23 cellular contexts compared by ENCODE assay signal in genomic region chr5:76766746-76767145, GRCh38. TPM values are rescaled to one million over a fixed set of nuclear protein-coding genes. Genes with fewer than 3 reads are reported as not detected.
DNase-seq lines count a peak whose midpoint lies in the region; ATAC-seq, FAIRE-seq and TF ChIP-seq lines count a peak whose summit lies in the region.
"Had no signal": no experiment of that assay in that cellular context is flagged by ENCODE, and none has a peak within 500 bp of the region (broad histone marks: within the 10 kb centered on the region; RNA-seq: fewer than 3 reads in every experiment).

No MANE protein-coding gene starts in this region.

- peak overlapping the region; percentile 6; the same call in 1 of the 2 replicates for H2BK120ac ChIP-seq in IMR-90 (ENCODE audit: low read depth, low read length)

- intact Hi-C loops in Calu3 (cut with micrococcal nuclease; ENCODE audit: unreplicated experiment), result no loop called here
- intact Hi-C loops in IMR-90 (cut with micrococcal nuclease), result no loop called here
- intact Hi-C loops in mammary epithelial cell (cut with micrococcal nuclease), result no loop called here

- no CpG with 5 or more reads among the region's 2 CpGs for WGBS in IMR-90 (ENCODE audit: extremely low coverage in 2 of 2, insufficient read length in 1 of 2), 2 experiments
- WGBS in mammary epithelial cell (ENCODE audit: low coverage, missing lambda C conversion rate), result 96% methylated on average over 2 of the region's 2 CpGs

- H3K4me2 ChIP-seq in IMR-90 (ENCODE audit: low read depth, low read length), result peak overlapping the region; percentile 19; the same call in 1 of the 2 replicates
- no peak overlapping the region for H3K4me2 ChIP-seq in mammary epithelial cell (ENCODE audit: insufficient read depth, low read depth, low read length)

- no peak overlapping the region for H3K14ac ChIP-seq in IMR-90 (replicated peaks; ENCODE audit: low read depth, low read length)

- ATAC-seq in IMR-90 (ENCODE audit: low read depth), result no peak
- ATAC-seq: activated CD8-positive, alpha-beta memory T cell treated with anti-CD3 and anti-CD28 coated beads, Interleukin-2, amount 10 ng/mL, durations not matched to agents 7 days and 5 days; activated T-helper 17 cell treated with anti-CD3 and anti-CD28 coated beads, Interleukin-2, amount 50 U/mL, for 72 hours; natural killer cell; sciatic nerve; stimulated activated effector memory CD8-positive, alpha-beta T cell treated with anti-CD3 and anti-CD28 coated beads, Interleukin-12 subunit alpha, Interleukin-12 subunit beta, amount 100 ng/mL, for 72 hours had no signal

- H3K23ac ChIP-seq in IMR-90 (ENCODE audit: low read depth, low read length), result no peak overlapping the region

- H3K4ac ChIP-seq in IMR-90 (ENCODE audit: low read depth, low read length), result peak overlapping the region; percentile 37; the same call in 1 of the 2 replicates

- POLR2A ChIA-PET in IMR-90 (lab: Charles Lee; ENCODE audit: unreplicated experiment), result no interaction called here

- H3K79me2 ChIP-seq in mammary epithelial cell (ENCODE audit: insufficient read depth, low read length), result no peaks in the 10 kb centered on the region

- H4K91ac ChIP-seq in IMR-90 (ENCODE audit: insufficient read depth, low read depth, low read length), result no peak overlapping the region

- no peaks in the 10 kb centered on the region for H3K27me3 Mint-ChIP-seq in Calu3 (ENCODE audit: unreplicated experiment)
- H3K27me3 Mint-ChIP-seq: activated CD8-positive, alpha-beta memory T cell treated with anti-CD3 and anti-CD28 coated beads, Interleukin-2, amount 10 ng/mL, durations not matched to agents 7 days and 5 days; activated T-helper 17 cell treated with anti-CD3 and anti-CD28 coated beads, Interleukin-2, amount 50 U/mL, for 72 hours; CD4-positive, alpha-beta memory T cell had no signal

- no peak overlapping the region for H3K4me3 Mint-ChIP-seq in Calu3 (ENCODE audit: low read depth, unreplicated experiment)
- H3K4me3 Mint-ChIP-seq: activated CD8-positive, alpha-beta memory T cell treated with anti-CD3 and anti-CD28 coated beads, Interleukin-2, amount 10 ng/mL, durations not matched to agents 7 days and 5 days; activated T-helper 17 cell treated with anti-CD3 and anti-CD28 coated beads, Interleukin-2, amount 50 U/mL, for 72 hours; CD4-positive, alpha-beta memory T cell; mesothelial cell of epicardium; natural killer cell; stimulated activated effector memory CD8-positive, alpha-beta T cell treated with anti-CD3 and anti-CD28 coated beads, Interleukin-12 subunit alpha, Interleukin-12 subunit beta, amount 100 ng/mL, for 72 hours had no signal

- FAIRE-seq in GM19239 (lab: Jason Lieb, UNC), result no peak
- FAIRE-seq: GM12892, H1, TTC549 had no signal

- H3K4me1 Mint-ChIP-seq in Calu3 (ENCODE audit: low read depth, unreplicated experiment), result peaks cover 30% of the 10 kb centered on the region

- H4K8ac ChIP-seq in IMR-90 (ENCODE audit: low read depth in 2 of 2, low read length in 2 of 2), result peak overlapping the region; percentile 31 to 44; a peak in 3 of 4 replicates

- H2AK9ac ChIP-seq in IMR-90 (replicated peaks; ENCODE audit: low read depth, low read length, poor library complexity), result no peak overlapping the region

- H3K36me3 ChIP-seq in IMR-90 (ENCODE audit: control insufficient read depth, insufficient read depth, low read length) (no peaks in the 10 kb centered on the region), mammary epithelial cell (ENCODE audit: insufficient read depth, low read length) (no peaks in the 10 kb centered on the region), SJCRH30 (no peaks in the 10 kb centered on the region)
- H3K36me3 ChIP-seq: cardiac muscle cell, ovary had no signal

- H4K20me1 ChIP-seq in IMR-90 (ENCODE audit: insufficient read depth, low read length) (no peaks in the 10 kb centered on the region), mammary epithelial cell (ENCODE audit: insufficient read depth, low read length) (no peaks in the 10 kb centered on the region)

- H2AFZ ChIP-seq in IMR-90 (replicated peaks; ENCODE audit: low read length, poor library complexity) (no peak overlapping the region), mammary epithelial cell (ENCODE audit: low read depth, low read length) (no peak overlapping the region)

- H3K4me3 ChIP-seq in IMR-90 (ENCODE audit: insufficient read depth, low read depth, low read length), result no peak overlapping the region
- no peak overlapping the region for H3K4me3 ChIP-seq in mammary epithelial cell (replicated peaks in 1 of 3; ENCODE audit: insufficient read depth in 1 of 3, low read depth in 2 of 3, low read length in 3 of 3)
- no peak overlapping the region for H3K4me3 ChIP-seq in SJCRH30
- H3K4me3 ChIP-seq: cardiac muscle cell, ovary had no signal

- H2BK15ac ChIP-seq in IMR-90 (ENCODE audit: low read depth, low read length), result peak overlapping the region; percentile 8; the same call in 1 of the 3 replicates

- dilution Hi-C loops in IMR-90 (cut with HindIII; ENCODE audit: low sequenced_read_pairs, unreplicated experiment) (no loop called here), mammary epithelial cell (cut with HindIII; ENCODE audit: low sequenced_read_pairs) (no loop called here)

- BruUV-seq in Calu3 (replicated peaks; lab: Mats Ljungman, UMichigan) (no TSS peak), IMR-90 (replicated peaks; lab: Mats Ljungman, UMichigan) (no TSS peak), mammary epithelial cell (replicated peaks; lab: Mats Ljungman, UMichigan) (no TSS peak)

- H2AK5ac ChIP-seq in IMR-90 (ENCODE audit: low read depth, low read length), result no peak overlapping the region; the same call in 1 of the 2 replicates

- in situ Hi-C loops in IMR-90 (cut with MboI; ENCODE audit: low sequenced_read_pairs), result no loop called here
- in situ Hi-C loops in mammary epithelial cell (cut with MboI; ENCODE audit: low sequenced_read_pairs in 2 of 2), result loop anchor here in 1 of 2 donors (10.0 kb wide), 1 partner anchor 52 kb away; the partner anchor contains the start of gene F2R

- no peak overlapping the region for H3K9ac ChIP-seq in IMR-90 (ENCODE audit: low read depth, low read length)
- H3K9ac ChIP-seq in mammary epithelial cell (ENCODE audit: insufficient read depth, low read length), result no peak overlapping the region

- peak overlapping the region; percentile 75; the same call in 1 of the 2 replicates for H3K18ac ChIP-seq in IMR-90 (ENCODE audit: low read depth, low read length)

- H3K79me1 ChIP-seq in IMR-90 (ENCODE audit: low read depth in 1 of 2, low read length in 2 of 2), result no peaks in the 10 kb centered on the region

- TF ChIP-seq POLR2A in IMR-90 (IDR thresholded peaks at IDR 0.05; ENCODE audit: low read depth, low read length), result no peak

- H3K9me3 ChIP-seq in IMR-90 (ENCODE audit: control insufficient read depth, insufficient read depth, low read length) (peaks cover 2% of the 10 kb centered on the region; the same call in 1 of the 2 replicates), mammary epithelial cell (replicated peaks; ENCODE audit: insufficient read depth, low read length) (peaks cover 14% of the 10 kb centered on the region), SJCRH30 (replicated peaks) (peaks cover 6% of the 10 kb centered on the region)
- H3K9me3 ChIP-seq: ovary had no signal

- H3K27ac Mint-ChIP-seq in Calu3 (ENCODE audit: unreplicated experiment), result peak overlapping the region; percentile 46
- H3K27ac Mint-ChIP-seq: activated CD8-positive, alpha-beta memory T cell treated with anti-CD3 and anti-CD28 coated beads, Interleukin-2, amount 10 ng/mL, durations not matched to agents 7 days and 5 days; activated T-helper 17 cell treated with anti-CD3 and anti-CD28 coated beads, Interleukin-2, amount 50 U/mL, for 72 hours; mesothelial cell of epicardium; natural killer cell; stimulated activated effector memory CD8-positive, alpha-beta T cell treated with anti-CD3 and anti-CD28 coated beads, Interleukin-12 subunit alpha, Interleukin-12 subunit beta, amount 100 ng/mL, for 72 hours had no signal

- peaks cover under 1% of the 10 kb centered on the region for H3K36me3 Mint-ChIP-seq in Calu3 (ENCODE audit: insufficient read depth, unreplicated experiment)
- H3K36me3 Mint-ChIP-seq: stimulated activated effector memory CD8-positive, alpha-beta T cell treated with anti-CD3 and anti-CD28 coated beads, Interleukin-12 subunit alpha, Interleukin-12 subunit beta, amount 100 ng/mL, for 72 hours had no signal

- no peaks in the 10 kb centered on the region for H3K9me1 ChIP-seq in IMR-90 (ENCODE audit: insufficient read depth, low read length)

- H3K9me3 Mint-ChIP-seq in Calu3 (ENCODE audit: low read depth, unreplicated experiment), result peaks cover 3% of the 10 kb centered on the region
- H3K9me3 Mint-ChIP-seq: activated T-helper 17 cell treated with anti-CD3 and anti-CD28 coated beads, Interleukin-2, amount 50 U/mL, for 72 hours had no signal

- no peak for TF ChIP-seq RAD21 in IMR-90 (IDR thresholded peaks at IDR 0.05; ENCODE audit: low read length)

- no peak for TF ChIP-seq CTCF in Calu3 (IDR thresholded peaks at IDR 0.05; ENCODE audit: unreplicated experiment)
- no peak for TF ChIP-seq CTCF in IMR-90 (conservative IDR thresholded peaks at IDR 0.05; ENCODE audit: low read depth, low read length)
- no peak for TF ChIP-seq CTCF in mammary epithelial cell (conservative IDR thresholded peaks at IDR 0.05 in 1 of 2, IDR thresholded peaks at IDR 0.05 in 1 of 2; ENCODE audit: extremely low read depth in 1 of 2, insufficient read depth in 1 of 2, low read depth in 1 of 2, low read length in 2 of 2)

- H3K27me3 ChIP-seq in IMR-90 (ENCODE audit: control insufficient read depth, insufficient read depth, low read length), result no peaks in the 10 kb centered on the region
- no peaks in the 10 kb centered on the region for H3K27me3 ChIP-seq in mammary epithelial cell (ENCODE audit: insufficient read depth, low read length)
- H3K27me3 ChIP-seq in SJCRH30, result no peaks in the 10 kb centered on the region
- H3K27me3 ChIP-seq: cardiac muscle cell, ovary had no signal

- CTCF ChIA-PET in Calu3 (lab: Charles Lee), result interaction anchor here (0.5 to 1.2 kb wide), 5 partner anchors 8 to 693 kb away, joined by 3 to 5 read pairs (median 3); no protein-coding TSS in a partner anchor
- CTCF ChIA-PET in IMR-90 (lab: Yijun Ruan, JAX), result interaction anchor here (0.6 kb wide), 1 partner anchor 126 kb away, joined by 3 read pairs; no protein-coding TSS in a partner anchor
- CTCF ChIA-PET in mammary epithelial cell (lab: Charles Lee; ENCODE audit: low non-redundant PET), result interaction anchor here (0.5 kb wide), 1 partner anchor 69 kb away, joined by 7 read pairs; no protein-coding TSS in a partner anchor

- H3K4me1 ChIP-seq in IMR-90 (ENCODE audit: control insufficient read depth, insufficient read depth, low read length) (peaks cover 7% of the 10 kb centered on the region), mammary epithelial cell (ENCODE audit: insufficient read depth, low read length) (peaks cover 13% of the 10 kb centered on the region), SJCRH30 (no peaks in the 10 kb centered on the region)

- H3K56ac ChIP-seq in IMR-90 (ENCODE audit: extremely low read depth, insufficient read depth, low read length), result no peak overlapping the region

- DNase-seq in Calu3 (no peak), IMR-90 (peak; percentile 73), mammary epithelial cell (peak; percentile 51), foreskin melanocyte (peak; percentile 52), SJCRH30 (no peak), GM19239 (ENCODE audit: insufficient read length, low spot score) (no peak)
- DNase-seq in stimulated activated CD4-positive, alpha-beta T cell treated with anti-CD3 and anti-CD28 coated beads, Interleukin-1b, Interleukin-23, amount 100 ng/mL, for 48 hours, result no peak
- DNase-seq: activated CD8-positive, alpha-beta memory T cell treated with anti-CD3 and anti-CD28 coated beads, Interleukin-2, amount 10 ng/mL, durations not matched to agents 7 days and 5 days; CD4-positive, alpha-beta memory T cell; DMS53; natural killer cell; NCI-H1092 treated with DMSO at 0.1 percent for 48 hours; NCI-H2107; NCI-H524; ovary had no signal

- H3K27ac ChIP-seq in IMR-90 (ENCODE audit: insufficient read depth, low read length) (no peak overlapping the region), mammary epithelial cell (ENCODE audit: insufficient read depth, low read depth, low read length) (no peak overlapping the region), SJCRH30 (no peak overlapping the region)
- H3K27ac ChIP-seq: cardiac muscle cell, ovary had no signal

- peak overlapping the region; percentile 5 for H2BK5ac ChIP-seq in IMR-90 (ENCODE audit: low read depth, low read length, poor library complexity, severe bottlenecking)

- H2BK20ac ChIP-seq in IMR-90 (ENCODE audit: low read depth, low read length), result peak overlapping the region; percentile 0; the same call in 1 of the 2 replicates

- peak overlapping the region; percentile 72; the same call in 1 of the 2 replicates for H4K5ac ChIP-seq in IMR-90 (ENCODE audit: low read depth, low read length)

RNA-seq across cellular contexts. Expression of gene F2R, which starts 50.8 kb away (rescaled TPM):
- total RNA-seq in Calu3 (2022) (13.6 and 14.4 TPM in 2 replicates), IMR-90 (2012; rRNA removed) (85.7 and 96.7 TPM in 2 replicates), mammary epithelial cell (10 to 100 TPM; 30.7 to 81.4 TPM)
- polyA plus RNA-seq in IMR-90 (2012; rRNA removed) (135 and 147 TPM in 2 replicates), mammary epithelial cell (46.2 TPM)
- polyA plus RNA-seq in IMR-90 (2012; cell fraction: cytosol; rRNA removed), result 76.8 and 100 TPM in 2 replicates
- 17.8 and 49.6 TPM in 2 replicates for polyA plus RNA-seq in IMR-90 (2012; cell fraction: nucleus; rRNA removed; ENCODE audit: low replicate concordance)
- 47.2 TPM for polyA minus RNA-seq in mammary epithelial cell
- 99.3 and 103 TPM in 2 replicates for total RNA-seq in SJCRH30 (2014; rRNA removed; shearing (Covaris generic))

RNA-seq across cellular contexts. Expression of gene F2RL1, which starts 52.1 kb away (rescaled TPM):
- total RNA-seq in Calu3 (2022) (122 and 147 TPM in 2 replicates), IMR-90 (2012; rRNA removed) (9.4 and 12.4 TPM in 2 replicates), mammary epithelial cell (10 to 100 TPM; 57.2 to 93.5 TPM)
- polyA plus RNA-seq in IMR-90 (2012; rRNA removed) (4.7 and 5.6 TPM in 2 replicates), mammary epithelial cell (65.6 TPM)
- polyA plus RNA-seq in IMR-90 (2012; cell fraction: cytosol; rRNA removed), result 2.2 and 3.6 TPM in 2 replicates
- 0.47 and 2.2 TPM in 2 replicates for polyA plus RNA-seq in IMR-90 (2012; cell fraction: nucleus; rRNA removed; ENCODE audit: low replicate concordance)
- polyA minus RNA-seq in mammary epithelial cell, result 106 TPM
- 0.02 TPM in 1 of 2 replicates, not detected in the other for total RNA-seq in SJCRH30 (2014; rRNA removed; shearing (Covaris generic))
- total RNA-seq: cardiac muscle cell had no signal

Comparison
In these comparisons a context has a peak if more than half of its experiments do, and no peak if none do; other contexts are left out.
1. DNase-seq: peak in IMR-90 (single experiment), mammary epithelial cell (single experiment) and foreskin melanocyte (single experiment); none in Calu3 (single experiment), stimulated activated CD4-positive, alpha-beta T cell treated with anti-CD3 and anti-CD28 coated beads, Interleukin-1b, Interleukin-23, amount 100 ng/mL, for 48 hours (single experiment), SJCRH30 (0 of 2) and GM19239 (single experiment).
2. RNA of gene F2RL1, which starts 52.1 kb away (total RNA-seq): 122 to 147 TPM in Calu3, 57.2 to 93.5 TPM in mammary epithelial cell and 9.4 to 12.4 TPM in IMR-90; 0.02 TPM in SJCRH30; every median in the first group is over 10 times any median in the second.